20 cellular contexts compared by ENCODE assay signal in genomic region chr20:63478346-63479302, GRCh38. TPM values are rescaled to one million over a fixed set of nuclear protein-coding genes. Genes with fewer than 3 reads are reported as not detected.
DNase-seq lines count a peak whose midpoint lies in the region; ATAC-seq, FAIRE-seq and TF ChIP-seq lines count a peak whose summit lies in the region.
"Had no signal": no experiment of that assay in that cellular context is flagged by ENCODE, and none has a peak within 500 bp of the region (broad histone marks: within the 10 kb centered on the region; RNA-seq: fewer than 3 reads in every experiment).

No MANE protein-coding gene starts in this region.

- H3K9me3 Mint-ChIP-seq in stimulated activated effector memory CD8-positive, alpha-beta T cell treated with anti-CD3 and anti-CD28 coated beads, Interleukin-12 subunit alpha, Interleukin-12 subunit beta, amount 100 ng/mL, for 72 hours, result no peaks in the 10 kb centered on the region
- H3K9me3 Mint-ChIP-seq: IgD-negative memory B cell had no signal

- BruUV-seq in IMR-90 (replicated peaks; lab: Mats Ljungman, UMichigan) (no TSS peak), K562 (replicated peaks; lab: Mats Ljungman, UMichigan) (no TSS peak)

- no peaks in the 10 kb centered on the region for H3K79me2 ChIP-seq in K562 (ENCODE audit: control insufficient read depth, insufficient read depth, low read length)

- H3K14ac ChIP-seq in IMR-90 (replicated peaks; ENCODE audit: low read depth, low read length), result no peak overlapping the region
- peak overlapping the region; percentile 82 for H3K14ac ChIP-seq in neuronal stem cell (ENCODE audit: low read length)

- no peak for DNase-seq in IMR-90
- no peak for DNase-seq in K562 (ENCODE audit: extremely low read depth in 1 of 4, low spot score in 3 of 4)
- DNase-seq in neuronal stem cell (ENCODE audit: low spot score), result no peak
- no peak for DNase-seq in KBM-7
- DNase-seq in stimulated activated effector memory CD8-positive, alpha-beta T cell treated with anti-CD3 and anti-CD28 coated beads, Interleukin-12 subunit alpha, Interleukin-12 subunit beta, amount 100 ng/mL, for 72 hours (ENCODE audit: low spot score in 2 of 2), result no peak
- DNase-seq in NAMALWA (ENCODE audit: low spot score), result no peak
- DNase-seq: AML-193; CD4-positive, alpha-beta memory T cell; DMS79 treated with DMSO at 0.1 percent for 48 hours; GF-D8; GM23248; HCEC 1CT had no signal

- H3K4me2 ChIP-seq in IMR-90 (ENCODE audit: low read depth, low read length) (no peak overlapping the region), K562 (ENCODE audit: insufficient read depth, low read length) (no peak overlapping the region), neuronal stem cell (ENCODE audit: insufficient read depth, low read length, poor library complexity, severe bottlenecking) (no peak overlapping the region)
- H3K4me2 ChIP-seq: A549, KMS-11 had no signal

- H3K4me3 ChIP-seq in IMR-90 (ENCODE audit: insufficient read depth, low read depth, low read length), result no peak overlapping the region
- H3K4me3 ChIP-seq in K562, result no peak overlapping the region
- no peak overlapping the region for H3K4me3 ChIP-seq in neuronal stem cell (ENCODE audit: low read length in 2 of 2)
- H3K4me3 ChIP-seq: A549, GM23248 had no signal

- H2AK9ac ChIP-seq in IMR-90 (replicated peaks; ENCODE audit: low read depth, low read length, poor library complexity), result peak overlapping the region; percentile 24

- H3K4me1 ChIP-seq in IMR-90 (ENCODE audit: control insufficient read depth, insufficient read depth, low read length), result no peaks in the 10 kb centered on the region
- peaks cover 0 to 32% of the 10 kb centered on the region in 2 experiments; a peak in 2 of 5 replicates for H3K4me1 ChIP-seq in K562 (replicated peaks in 1 of 2; ENCODE audit: control insufficient read depth in 2 of 2, insufficient read depth in 2 of 2, low read length in 2 of 2)
- peaks cover 4 to 14% of the 10 kb centered on the region in 2 donors for H3K4me1 ChIP-seq in neuronal stem cell (ENCODE audit: control insufficient read depth in 2 of 2, insufficient read depth in 1 of 2, low read depth in 1 of 2, low read length in 2 of 2)

- no peak for TF ChIP-seq EP300 in K562 (IDR thresholded peaks at IDR 0.05; ENCODE audit: low read length)

- POLR2A ChIA-PET in IMR-90 (lab: Charles Lee; ENCODE audit: unreplicated experiment) (no interaction called here), K562 (lab: Yijun Ruan, JAX) (interaction anchor here (1.4 kb wide), 1 partner anchor 17 kb away, joined by 3 read pairs; no protein-coding TSS in a partner anchor)

- H4K8ac ChIP-seq in IMR-90 (ENCODE audit: low read depth in 2 of 2, low read length in 2 of 2), result no peak overlapping the region
- H4K8ac ChIP-seq in neuronal stem cell (ENCODE audit: low read depth, low read length), result peak overlapping the region; percentile 1

- 84% methylated on average over 13 of the region's 34 CpGs; no CpG with 5 or more reads in 1 of the 2 experiments for WGBS in IMR-90 (ENCODE audit: extremely low coverage in 2 of 2, insufficient read length in 1 of 2), 2 experiments
- WGBS in K562 (ENCODE audit: insufficient coverage, low coverage, missing lambda C conversion rate), result 9% methylated on average over 34 of the region's 34 CpGs
- WGBS in neuronal stem cell (ENCODE audit: extremely low coverage in 2 of 2, insufficient read length in 2 of 2, insufficient replicate concordance in 1 of 2), 2 donors, result no CpG with 5 or more reads among the region's 34 CpGs

- in situ Hi-C loops in IMR-90 (cut with MboI; ENCODE audit: low sequenced_read_pairs) (no loop called here), K562 (cut with MboI) (no loop called here), KBM-7 (cut with MboI; ENCODE audit: low pct_unique_long_range_greater_than_20kb, low sequenced_read_pairs) (no loop called here)

- no peak overlapping the region for H4K5ac ChIP-seq in IMR-90 (ENCODE audit: low read depth, low read length)

- no peak overlapping the region for H2BK20ac ChIP-seq in IMR-90 (ENCODE audit: low read depth, low read length)

- H4K20me1 ChIP-seq in IMR-90 (ENCODE audit: insufficient read depth, low read length) (no peaks in the 10 kb centered on the region; the same call in none of the 2 replicates), K562 (replicated peaks; ENCODE audit: control insufficient read depth, insufficient read depth, low read length) (0 out of 2 replicates have a peak, but pooled peaks cover 20% of the 10 kb centered on the region)

- peaks cover 66% of the 10 kb centered on the region for H3K27me3 ChIP-seq in IMR-90 (ENCODE audit: control insufficient read depth, insufficient read depth, low read length)
- peaks cover 33 to 89% of the 10 kb centered on the region in 2 experiments; a peak in 4 of 5 replicates for H3K27me3 ChIP-seq in K562 (ENCODE audit: control insufficient read depth in 2 of 2, insufficient read depth in 2 of 2, low read length in 2 of 2)
- peaks cover 0 to 64% (median 14%) of the 10 kb centered on the region in 3 experiments for H3K27me3 ChIP-seq in neuronal stem cell (ENCODE audit: control insufficient read depth in 3 of 3, insufficient read depth in 3 of 3, low read depth in 1 of 3, low read length in 3 of 3)

- H2AK5ac ChIP-seq in IMR-90 (ENCODE audit: low read depth, low read length) (no peak overlapping the region), neuronal stem cell (ENCODE audit: low read depth, low read length) (no peak overlapping the region)

- no peaks in the 10 kb centered on the region for H3K36me3 ChIP-seq in IMR-90 (ENCODE audit: control insufficient read depth, insufficient read depth, low read length)
- H3K36me3 ChIP-seq in K562 (ENCODE audit: control insufficient read depth, insufficient read depth, low read length), result no peaks in the 10 kb centered on the region
- no peaks in the 10 kb centered on the region for H3K36me3 ChIP-seq in neuronal stem cell (replicated peaks in 1 of 2; ENCODE audit: control insufficient read depth in 2 of 2, insufficient read depth in 2 of 2, low read length in 2 of 2)

- CTCF ChIA-PET in IMR-90 (lab: Yijun Ruan, JAX) (no interaction called here), K562 (lab: Yijun Ruan, JAX; ENCODE audit: low intra/inter-chr PET ratio) (no interaction called here)

- H3K27ac ChIP-seq in C4-2B (peak overlapping the region; percentile 4; the same call in 1 of the 2 replicates), IMR-90 (ENCODE audit: insufficient read depth, low read length) (no peak overlapping the region), K562 (ENCODE audit: extremely low read depth, low read depth, low read length) (no peak overlapping the region), neuronal stem cell (replicated peaks; ENCODE audit: low read length) (no peak overlapping the region)
- H3K27ac ChIP-seq: A549, GM23248, KMS-11 had no signal

- intact Hi-C loops in IMR-90 (cut with micrococcal nuclease), result no loop called here
- intact Hi-C loops in K562 (cut with micrococcal nuclease), result no loop called here

- peaks cover 20% of the 10 kb centered on the region for H3K4me1 Mint-ChIP-seq in stimulated activated effector memory CD8-positive, alpha-beta T cell treated with anti-CD3 and anti-CD28 coated beads, Interleukin-12 subunit alpha, Interleukin-12 subunit beta, amount 100 ng/mL, for 72 hours
- H3K4me1 Mint-ChIP-seq: CD14-positive monocyte had no signal

- FAIRE-seq in K562 (lab: Jason Lieb, UNC), result no peak
- FAIRE-seq: A549, GM19239, H54 had no signal

- H2AFZ ChIP-seq in IMR-90 (replicated peaks; ENCODE audit: low read length, poor library complexity) (no peak overlapping the region), K562 (ENCODE audit: low read depth, low read length) (no peak overlapping the region), neuronal stem cell (ENCODE audit: low read length) (no peak overlapping the region)
- H2AFZ ChIP-seq: GM23248 had no signal

- H3K9ac ChIP-seq in IMR-90 (ENCODE audit: low read depth, low read length) (no peak overlapping the region), K562 (ENCODE audit: insufficient read depth in 1 of 2, low read depth in 2 of 2, low read length in 2 of 2) (no peak overlapping the region), neuronal stem cell (ENCODE audit: low read depth, low read length, poor library complexity) (peak overlapping the region; percentile 70)
- H3K9ac ChIP-seq: GM23248, KMS-11 had no signal

- TF ChIP-seq CTCF in C4-2B (conservative IDR thresholded peaks at IDR 0.05), result no peak
- TF ChIP-seq CTCF in IMR-90 (conservative IDR thresholded peaks at IDR 0.05; ENCODE audit: low read depth, low read length), result no peak
- TF ChIP-seq CTCF in K562 (IDR thresholded peaks at IDR 0.05 in 2 of 3, conservative IDR thresholded peaks at IDR 0.05 in 1 of 3; ENCODE audit: insufficient read depth in 2 of 3, low read depth in 1 of 3, low read length in 3 of 3), result 0 out of 6 replicates have a peak, but pooled peaks of 1 of the 3 experiments have one; percentile 4

- no peak overlapping the region for H2BK15ac ChIP-seq in IMR-90 (ENCODE audit: low read depth, low read length)
- no peak overlapping the region for H2BK15ac ChIP-seq in neuronal stem cell (ENCODE audit: low read length)

- H3K56ac ChIP-seq in IMR-90 (ENCODE audit: extremely low read depth, insufficient read depth, low read length), result no peak overlapping the region

- no peaks in the 10 kb centered on the region for H3K36me3 Mint-ChIP-seq in stimulated activated effector memory CD8-positive, alpha-beta T cell treated with anti-CD3 and anti-CD28 coated beads, Interleukin-12 subunit alpha, Interleukin-12 subunit beta, amount 100 ng/mL, for 72 hours
- H3K36me3 Mint-ChIP-seq: CD14-positive monocyte; CD4-positive, alpha-beta memory T cell; IgD-negative memory B cell had no signal

- H4K91ac ChIP-seq in IMR-90 (ENCODE audit: insufficient read depth, low read depth, low read length) (no peak overlapping the region), neuronal stem cell (ENCODE audit: low read depth, low read length, poor library complexity) (no peak overlapping the region)

- H3K79me1 ChIP-seq in IMR-90 (ENCODE audit: low read depth in 1 of 2, low read length in 2 of 2) (no peaks in the 10 kb centered on the region), neuronal stem cell (ENCODE audit: low read depth, low read length) (no peaks in the 10 kb centered on the region)

- dilution Hi-C loops in IMR-90 (cut with HindIII; ENCODE audit: low sequenced_read_pairs, unreplicated experiment), result no loop called here

- no peak overlapping the region for H2BK120ac ChIP-seq in IMR-90 (ENCODE audit: low read depth, low read length)
- H2BK120ac ChIP-seq in neuronal stem cell (ENCODE audit: low read depth, low read length), result no peak overlapping the region

- H3K23ac ChIP-seq in IMR-90 (ENCODE audit: low read depth, low read length) (no peak overlapping the region), neuronal stem cell (ENCODE audit: low read depth, low read length, poor library complexity) (peak overlapping the region; percentile 85)

- no peaks in the 10 kb centered on the region for H3K9me1 ChIP-seq in IMR-90 (ENCODE audit: insufficient read depth, low read length)
- H3K9me1 ChIP-seq in K562 (ENCODE audit: control insufficient read depth, insufficient read depth, low read length), result no peaks in the 10 kb centered on the region

- no peaks in the 10 kb centered on the region for H3K9me3 ChIP-seq in IMR-90 (ENCODE audit: control insufficient read depth, insufficient read depth, low read length)
- H3K9me3 ChIP-seq in K562 (replicated peaks; ENCODE audit: control insufficient read depth, insufficient read depth, low read depth, low read length), result no peaks in the 10 kb centered on the region
- H3K9me3 ChIP-seq in neuronal stem cell (replicated peaks in 1 of 2; ENCODE audit: control insufficient read depth in 2 of 2, insufficient read depth in 1 of 2, low read depth in 1 of 2, low read length in 2 of 2), result no peaks in the 10 kb centered on the region
- H3K9me3 ChIP-seq: A549 had no signal

- H3K27ac Mint-ChIP-seq in stimulated activated effector memory CD8-positive, alpha-beta T cell treated with anti-CD3 and anti-CD28 coated beads, Interleukin-12 subunit alpha, Interleukin-12 subunit beta, amount 100 ng/mL, for 72 hours, result no peak overlapping the region
- H3K27ac Mint-ChIP-seq: CD4-positive, alpha-beta memory T cell; IgD-negative memory B cell had no signal

- H3K4ac ChIP-seq in IMR-90 (ENCODE audit: low read depth, low read length), result no peak overlapping the region
- no peak overlapping the region for H3K4ac ChIP-seq in neuronal stem cell (ENCODE audit: low read length)

- H2BK12ac ChIP-seq in neuronal stem cell (ENCODE audit: low read length), result no peak overlapping the region

- H3K4me3 Mint-ChIP-seq in stimulated activated effector memory CD8-positive, alpha-beta T cell treated with anti-CD3 and anti-CD28 coated beads, Interleukin-12 subunit alpha, Interleukin-12 subunit beta, amount 100 ng/mL, for 72 hours, result no peak overlapping the region
- H3K4me3 Mint-ChIP-seq: CD4-positive, alpha-beta memory T cell; IgD-negative memory B cell had no signal

- TF ChIP-seq POLR2A in IMR-90 (IDR thresholded peaks at IDR 0.05; ENCODE audit: low read depth, low read length) (no peak), K562 (conservative IDR thresholded peaks at IDR 0.05) (no peak)

- TF ChIP-seq RAD21 in IMR-90 (IDR thresholded peaks at IDR 0.05; ENCODE audit: low read length) (no peak), K562 (CRISPR knock-in tag; conservative IDR thresholded peaks at IDR 0.05 in 1 of 2, IDR thresholded peaks at IDR 0.05 in 1 of 2) (no peak)

- ATAC-seq in IMR-90 (ENCODE audit: low read depth) (no peak), K562 (no peak; the same call in 2 of the 3 replicates)
- ATAC-seq in stimulated activated effector memory CD8-positive, alpha-beta T cell treated with anti-CD3 and anti-CD28 coated beads, Interleukin-12 subunit alpha, Interleukin-12 subunit beta, amount 100 ng/mL, for 72 hours, result no peak
- ATAC-seq: A549 had no signal

- H2BK5ac ChIP-seq in IMR-90 (ENCODE audit: low read depth, low read length, poor library complexity, severe bottlenecking) (no peak overlapping the region), neuronal stem cell (ENCODE audit: low read length) (peak overlapping the region; percentile 53)

- H3K18ac ChIP-seq in IMR-90 (ENCODE audit: low read depth, low read length), result no peak overlapping the region
- H3K18ac ChIP-seq in neuronal stem cell (ENCODE audit: low read length), result peak overlapping the region; percentile 64

RNA-seq across cellular contexts. Expression of gene KCNQ2, which starts 6.2 kb away (rescaled TPM):
- total RNA-seq in IMR-90 (2012; rRNA removed), result not detected in 2 replicates
- polyA plus RNA-seq in IMR-90 (2012; rRNA removed), result 0.02 TPM in 1 of 2 replicates, not detected in the other
- polyA plus RNA-seq in IMR-90 (2012; cell fraction: cytosol; rRNA removed), result 0.25 TPM in 1 of 2 replicates, not detected in the other
- polyA plus RNA-seq in IMR-90 (2012; cell fraction: nucleus; rRNA removed; ENCODE audit: low replicate concordance), result 0.07 TPM in 1 of 2 replicates, not detected in the other
- total RNA-seq in K562 (2011; cell fraction: chromatin; rRNA removed; ENCODE audit: low replicate concordance), result not detected in 2 replicates
- total RNA-seq in K562 (2011; cell fraction: nucleolus; rRNA removed), result 0.17 TPM in 1 of 2 replicates, not detected in the other
- total RNA-seq in K562 (2011; cell fraction: nucleoplasm; rRNA removed), result not detected in 2 replicates
- total RNA-seq in K562 (2014; rRNA removed), result not detected in 2 replicates
- not detected in 2 replicates for total RNA-seq in K562 (2014; rRNA removed; fragmentation: Illumina TruSeq; extraction: Trizol)
- not detected in 2 replicates for total RNA-seq in K562 (2015; rRNA removed; fragmentation: Illumina TruSeq; extraction: Trizol)
- total RNA-seq in K562 (2021), result 0.13 and 0.40 TPM in 2 replicates
- 0.08 TPM in 1 of 2 replicates, not detected in the other for polyA plus RNA-seq in K562 (2011; rRNA removed)
- polyA plus RNA-seq in K562 (2011; cell fraction: cytosol; rRNA removed), result not detected in 2 replicates
- polyA plus RNA-seq in K562 (2011; cell fraction: nucleus; rRNA removed), result 0.06 TPM in 1 of 2 replicates, not detected in the other
- 0.01 TPM in 1 of 2 replicates, not detected in the other for polyA plus RNA-seq in K562 (2012)
- not detected in 2 replicates for polyA plus RNA-seq in K562 (2014; fragmentation: Illumina TruSeq; extraction: Trizol)
- polyA plus RNA-seq in K562 (2014; fragmentation: Nextera tagmentation; extraction: Ambion mirVana), result not detected
- polyA plus RNA-seq in K562 (2014; rRNA removed), result 0.16 TPM in 1 of 2 replicates, not detected in the other
- polyA minus RNA-seq in K562 (2011; rRNA and poly(A)+ RNA removed), result not detected in 2 replicates
- polyA minus RNA-seq in K562 (2011; cell fraction: cytosol; rRNA and poly(A)+ RNA removed), result not detected in 2 replicates
- polyA minus RNA-seq in K562 (2011; cell fraction: nucleus; rRNA and poly(A)+ RNA removed), result 0.40 TPM in 1 of 2 replicates, not detected in the other
- 79.3 TPM for polyA plus RNA-seq in neuronal stem cell (2013, experiment 1 of 2)
- 73.4 TPM for polyA plus RNA-seq in neuronal stem cell (2013, experiment 2 of 2)
- total RNA-seq: CD4-positive, alpha-beta memory T cell; GM23248 had no signal
- polyA plus RNA-seq: BJ; CD14-positive monocyte; CD4-positive, alpha-beta memory T cell had no signal

RNA-seq across cellular contexts. Expression of gene EEF1A2, which starts 20.3 kb away (rescaled TPM):
- total RNA-seq in IMR-90 (2012; rRNA removed) (1.3 and 2.2 TPM in 2 replicates), K562 (2014; rRNA removed) (20.9 and 24.8 TPM in 2 replicates), K562 (2014; rRNA removed; fragmentation: Illumina TruSeq; extraction: Trizol) (8.7 and 11.5 TPM in 2 replicates), K562 (2015; rRNA removed; fragmentation: Illumina TruSeq; extraction: Trizol) (7.7 and 8.7 TPM in 2 replicates), K562 (2021) (29.0 and 29.6 TPM in 2 replicates)
- polyA plus RNA-seq in IMR-90 (2012; rRNA removed) (3.2 and 4.6 TPM in 2 replicates), K562 (2011; rRNA removed) (9.6 and 11.8 TPM in 2 replicates), K562 (2014; fragmentation: Illumina TruSeq; extraction: Trizol) (27.2 and 29.6 TPM in 2 replicates), K562 (2014; fragmentation: Nextera tagmentation; extraction: Ambion mirVana) (under 1 TPM; 0.04 to 0.58 TPM), K562 (2014; rRNA removed) (10.9 and 11.4 TPM in 2 replicates)
- polyA plus RNA-seq in IMR-90 (2012; cell fraction: cytosol; rRNA removed), result 3.8 and 11.2 TPM in 2 replicates
- polyA plus RNA-seq in IMR-90 (2012; cell fraction: nucleus; rRNA removed; ENCODE audit: low replicate concordance), result 4.7 and 11.2 TPM in 2 replicates
- 13.0 and 31.1 TPM in 2 replicates for total RNA-seq in K562 (2011; cell fraction: chromatin; rRNA removed; ENCODE audit: low replicate concordance)
- total RNA-seq in K562 (2011; cell fraction: nucleolus; rRNA removed), result 23.3 and 23.8 TPM in 2 replicates
- total RNA-seq in K562 (2011; cell fraction: nucleoplasm; rRNA removed), result 9.9 and 20.4 TPM in 2 replicates
- 10.8 and 19.3 TPM in 2 replicates for polyA plus RNA-seq in K562 (2011; cell fraction: cytosol; rRNA removed)
- polyA plus RNA-seq in K562 (2011; cell fraction: nucleus; rRNA removed), result 13.8 and 24.9 TPM in 2 replicates
- polyA plus RNA-seq in K562 (2012), result 29.1 and 61.1 TPM in 2 replicates
- 10.3 and 11.5 TPM in 2 replicates for polyA minus RNA-seq in K562 (2011; rRNA and poly(A)+ RNA removed)
- polyA minus RNA-seq in K562 (2011; cell fraction: cytosol; rRNA and poly(A)+ RNA removed), result 34.7 and 45.1 TPM in 2 replicates
- 8.2 and 10.0 TPM in 2 replicates for polyA minus RNA-seq in K562 (2011; cell fraction: nucleus; rRNA and poly(A)+ RNA removed)
- 0.57 TPM for polyA plus RNA-seq in neuronal stem cell (2013, experiment 1 of 2)
- polyA plus RNA-seq in neuronal stem cell (2013, experiment 2 of 2), result 0.96 TPM
- polyA plus RNA-seq: CD14-positive monocyte; CD4-positive, alpha-beta memory T cell; GM23248; IgD-negative memory B cell had no signal

RNA-seq across cellular contexts. Expression of gene PPDPF, which starts 41.9 kb away (rescaled TPM):
- total RNA-seq in IMR-90 (2012; rRNA removed) (12.9 and 17.2 TPM in 2 replicates), K562 (2014; rRNA removed) (73.9 and 86.1 TPM in 2 replicates), K562 (2014; rRNA removed; fragmentation: Illumina TruSeq; extraction: Trizol) (2.3 and 4.5 TPM in 2 replicates), K562 (2015; rRNA removed; fragmentation: Illumina TruSeq; extraction: Trizol) (10.5 and 16.6 TPM in 2 replicates), K562 (2021) (220 and 233 TPM in 2 replicates)
- polyA plus RNA-seq in IMR-90 (2012; rRNA removed) (171 and 200 TPM in 2 replicates), K562 (2011; rRNA removed) (4.5 and 9.8 TPM in 2 replicates), K562 (2014; fragmentation: Illumina TruSeq; extraction: Trizol) (11.2 and 59.1 TPM in 2 replicates), K562 (2014; fragmentation: Nextera tagmentation; extraction: Ambion mirVana) (under 1 TPM; 0.77 to 0.85 TPM), K562 (2014; rRNA removed) (98.3 and 99.6 TPM in 2 replicates)
- 100 and 301 TPM in 2 replicates for polyA plus RNA-seq in IMR-90 (2012; cell fraction: cytosol; rRNA removed)
- polyA plus RNA-seq in IMR-90 (2012; cell fraction: nucleus; rRNA removed; ENCODE audit: low replicate concordance), result 38.4 and 113 TPM in 2 replicates
- 8.8 and 25.0 TPM in 2 replicates for total RNA-seq in K562 (2011; cell fraction: chromatin; rRNA removed; ENCODE audit: low replicate concordance)
- 34.9 and 37.0 TPM in 2 replicates for total RNA-seq in K562 (2011; cell fraction: nucleolus; rRNA removed)
- total RNA-seq in K562 (2011; cell fraction: nucleoplasm; rRNA removed), result 25.6 and 28.6 TPM in 2 replicates
- polyA plus RNA-seq in K562 (2011; cell fraction: cytosol; rRNA removed), result 17.2 and 51.6 TPM in 2 replicates
- polyA plus RNA-seq in K562 (2011; cell fraction: nucleus; rRNA removed), result 34.4 and 40.3 TPM in 2 replicates
- 125 and 320 TPM in 2 replicates for polyA plus RNA-seq in K562 (2012)
- polyA minus RNA-seq in K562 (2011; rRNA and poly(A)+ RNA removed), result 0.95 and 2.2 TPM in 2 replicates
- polyA minus RNA-seq in K562 (2011; cell fraction: cytosol; rRNA and poly(A)+ RNA removed), result 82.0 and 193 TPM in 2 replicates
- polyA minus RNA-seq in K562 (2011; cell fraction: nucleus; rRNA and poly(A)+ RNA removed), result 25.2 and 33.4 TPM in 2 replicates
- 310 TPM for polyA plus RNA-seq in neuronal stem cell (2013, experiment 1 of 2)
- 296 TPM for polyA plus RNA-seq in neuronal stem cell (2013, experiment 2 of 2)

RNA-seq across cellular contexts. Expression of gene PTK6, which starts 58.6 kb away (rescaled TPM):
- total RNA-seq in IMR-90 (2012; rRNA removed) (not detected in 2 replicates), K562 (2014; rRNA removed) (not detected in 2 replicates), K562 (2014; rRNA removed; fragmentation: Illumina TruSeq; extraction: Trizol) (not detected in 2 replicates), K562 (2015; rRNA removed; fragmentation: Illumina TruSeq; extraction: Trizol) (not detected in 2 replicates), K562 (2021) (not detected in 2 replicates)
- polyA plus RNA-seq in IMR-90 (2012; rRNA removed) (0.07 TPM in 1 of 2 replicates, not detected in the other), K562 (2011; rRNA removed) (not detected in 2 replicates), K562 (2014; fragmentation: Illumina TruSeq; extraction: Trizol) (not detected in 2 replicates), K562 (2014; fragmentation: Nextera tagmentation; extraction: Ambion mirVana) (not detected), K562 (2014; rRNA removed) (0.07 TPM in 1 of 2 replicates, not detected in the other)
- 0.03 and 0.04 TPM in 2 replicates for polyA plus RNA-seq in IMR-90 (2012; cell fraction: cytosol; rRNA removed)
- 0.19 and 0.28 TPM in 2 replicates for polyA plus RNA-seq in IMR-90 (2012; cell fraction: nucleus; rRNA removed; ENCODE audit: low replicate concordance)
- total RNA-seq in K562 (2011; cell fraction: chromatin; rRNA removed; ENCODE audit: low replicate concordance), result not detected in 2 replicates
- total RNA-seq in K562 (2011; cell fraction: nucleolus; rRNA removed), result not detected in 2 replicates
- not detected in 2 replicates for total RNA-seq in K562 (2011; cell fraction: nucleoplasm; rRNA removed)
- 0.03 TPM in 1 of 2 replicates, not detected in the other for polyA plus RNA-seq in K562 (2011; cell fraction: cytosol; rRNA removed)
- polyA plus RNA-seq in K562 (2011; cell fraction: nucleus; rRNA removed), result not detected in 2 replicates
- polyA plus RNA-seq in K562 (2012), result 0.11 TPM in 1 of 2 replicates, not detected in the other
- polyA minus RNA-seq in K562 (2011; rRNA and poly(A)+ RNA removed), result not detected in 2 replicates
- not detected in 2 replicates for polyA minus RNA-seq in K562 (2011; cell fraction: cytosol; rRNA and poly(A)+ RNA removed)
- not detected in 2 replicates for polyA minus RNA-seq in K562 (2011; cell fraction: nucleus; rRNA and poly(A)+ RNA removed)
- not detected for polyA plus RNA-seq in neuronal stem cell (2013, experiment 1 of 2)
- polyA plus RNA-seq in neuronal stem cell (2013, experiment 2 of 2), result not detected
- total RNA-seq: CD4-positive, alpha-beta memory T cell; GM23248 had no signal
- polyA plus RNA-seq: GM23248 had no signal
